ENCODE assay signal across 1 cellular context in the genomic region with DNA sequence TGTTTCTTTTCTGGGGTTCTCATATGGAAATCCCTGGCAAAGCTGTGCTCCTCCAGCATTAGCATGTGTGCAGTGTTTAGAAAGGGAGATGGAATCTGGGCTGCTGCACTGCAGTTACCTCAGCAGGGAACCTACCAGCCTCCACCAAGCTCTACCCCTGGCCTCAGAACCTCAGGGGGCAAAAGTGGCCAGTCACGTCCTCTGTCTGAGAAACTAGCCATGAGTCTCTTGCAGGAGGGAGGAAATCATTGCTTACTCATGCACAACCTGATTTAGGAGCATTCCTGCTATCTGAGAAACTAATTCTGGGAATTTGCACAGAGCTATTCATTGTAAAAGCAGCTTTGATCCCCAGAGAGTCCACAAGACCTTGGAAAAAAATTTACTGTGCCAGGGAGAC.
TF ChIP-seq lines count a peak whose summit lies in the region.

No MANE protein-coding gene starts in this region.

TF ChIP-seq in WTC11, 78 proteins besides CTCF, POLR2A, EP300 and RAD21 (continued from another document):
- TF ChIP-seq, protein P1, sequence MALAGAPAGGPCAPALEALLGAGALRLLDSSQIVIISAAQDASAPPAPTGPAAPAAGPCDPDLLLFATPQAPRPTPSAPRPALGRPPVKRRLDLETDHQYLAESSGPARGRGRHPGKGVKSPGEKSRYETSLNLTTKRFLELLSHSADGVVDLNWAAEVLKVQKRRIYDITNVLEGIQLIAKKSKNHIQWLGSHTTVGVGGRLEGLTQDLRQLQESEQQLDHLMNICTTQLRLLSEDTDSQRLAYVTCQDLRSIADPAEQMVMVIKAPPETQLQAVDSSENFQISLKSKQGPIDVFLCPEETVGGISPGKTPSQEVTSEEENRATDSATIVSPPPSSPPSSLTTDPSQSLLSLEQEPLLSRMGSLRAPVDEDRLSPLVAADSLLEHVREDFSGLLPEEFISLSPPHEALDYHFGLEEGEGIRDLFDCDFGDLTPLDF (CRISPR knock-in tag; IDR thresholded peaks at IDR 0.05), result no peak
